ENCODE assay signal across 1 cellular context in the genomic region with DNA sequence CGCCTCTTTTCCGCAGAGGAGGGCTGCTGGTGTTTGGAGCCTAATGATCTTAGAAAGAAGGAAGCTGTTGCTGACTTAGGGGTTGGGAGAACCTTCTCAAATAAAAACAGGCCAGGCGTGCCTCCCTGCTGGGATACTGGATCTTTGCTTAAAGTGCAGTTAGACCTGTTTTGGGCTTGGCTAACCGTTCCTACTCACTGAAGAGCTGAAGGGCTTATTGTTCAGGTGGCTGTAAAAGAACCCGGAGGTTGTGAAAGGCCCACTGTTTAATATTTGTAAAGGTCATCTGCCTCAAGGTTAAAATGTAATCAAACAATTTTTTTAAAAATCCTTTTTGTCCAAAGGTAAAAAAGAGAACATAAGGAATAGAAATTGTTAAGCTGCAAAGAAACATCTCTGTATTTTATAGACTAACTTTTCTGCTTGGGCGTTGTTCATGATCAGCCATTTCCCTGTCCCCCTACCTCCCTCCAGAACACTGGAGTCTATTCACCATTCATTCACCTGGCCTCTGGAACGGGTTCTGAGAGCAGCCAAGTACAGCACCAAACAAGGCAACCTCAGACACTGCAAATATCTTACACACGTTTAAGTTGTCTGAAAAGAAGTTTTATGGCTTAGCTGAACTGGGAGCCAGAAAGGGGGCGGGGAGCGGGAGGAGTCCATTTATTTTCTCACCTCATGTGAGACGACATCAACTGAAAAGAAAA.
A peak's percentile ranks its signal among the peaks of the same experiment; 100 is the strongest.
TF ChIP-seq lines count a peak whose summit lies in the region.

No MANE protein-coding gene starts in this region.

TF ChIP-seq in HepG2, 621 proteins besides CTCF, POLR2A, EP300 and RAD21 (continued from another document and continues in another):
- TF ChIP-seq SRSF4 (IDR thresholded peaks at IDR 0.05; ENCODE audit: low read depth, low read length, poor library complexity, severe bottlenecking) (no peak), HOXA9 (CRISPR knock-in tag; IDR thresholded peaks at IDR 0.05; ENCODE audit: borderline replicate concordance) (no peak), NCOA1 (CRISPR knock-in tag; IDR thresholded peaks at IDR 0.05) (0 out of 2 replicates have a peak, but pooled peaks have one; percentile 17), MZF1 (CRISPR knock-in tag; IDR thresholded peaks at IDR 0.05; ENCODE audit: borderline replicate concordance) (no peak), NR2F2 (IDR thresholded peaks at IDR 0.05; ENCODE audit: borderline replicate concordance, low read depth) (peak; percentile 57; the same call in 1 of the 2 replicates), MXI1 (IDR thresholded peaks at IDR 0.05; ENCODE audit: borderline replicate concordance, low read depth, low read length) (no peak), ZNF891 (CRISPR knock-in tag; IDR thresholded peaks at IDR 0.05) (no peak), ZBTB3 (CRISPR knock-in tag; IDR thresholded peaks at IDR 0.05; ENCODE audit: borderline replicate concordance, low read depth) (no peak), ZFP41 (CRISPR knock-in tag; IDR thresholded peaks at IDR 0.05; ENCODE audit: borderline replicate concordance) (no peak), NFE2L2 (IDR thresholded peaks at IDR 0.05; ENCODE audit: low read length) (no peak), FOSL1 (CRISPR knock-in tag; IDR thresholded peaks at IDR 0.05; ENCODE audit: borderline replicate concordance) (no peak), CBX5 (CRISPR knock-in tag; IDR thresholded peaks at IDR 0.05; ENCODE audit: borderline replicate concordance) (no peak), KLF13 (CRISPR knock-in tag; IDR thresholded peaks at IDR 0.05) (no peak), ISX (CRISPR knock-in tag; conservative IDR thresholded peaks at IDR 0.05) (no peak), ZNF510 (CRISPR knock-in tag; IDR thresholded peaks at IDR 0.05; ENCODE audit: low read depth) (no peak), MTF1 (CRISPR knock-in tag; IDR thresholded peaks at IDR 0.05) (no peak), ZNF512 (CRISPR knock-in tag; IDR thresholded peaks at IDR 0.05) (no peak), RFX1 (IDR thresholded peaks at IDR 0.05) (no peak), ZNF770 (CRISPR knock-in tag; IDR thresholded peaks at IDR 0.05) (0 out of 2 replicates have a peak, but pooled peaks have one; percentile 10), ZFX (CRISPR knock-in tag; IDR thresholded peaks at IDR 0.05; ENCODE audit: low read depth) (peak; percentile 29; the same call in 1 of the 2 replicates), TCF7L2 (IDR thresholded peaks at IDR 0.05; ENCODE audit: low read depth, low read length) (peak; percentile 48; the same call in 1 of the 2 replicates), BHLHE40 (IDR thresholded peaks at IDR 0.05; ENCODE audit: low read length) (no peak), CREB1 (IDR thresholded peaks at IDR 0.05) (no peak), CREB1 (CRISPR knock-in tag; IDR thresholded peaks at IDR 0.05) (peak; percentile 51), ZNF513 (CRISPR knock-in tag; conservative IDR thresholded peaks at IDR 0.05) (no peak), ZNF746 (CRISPR knock-in tag; IDR thresholded peaks at IDR 0.05) (0 out of 2 replicates have a peak, but pooled peaks have one; percentile 16), XRCC5 (optimal IDR thresholded peaks at IDR 0.05; ENCODE audit: low read length) (peak; percentile 32), MEIS2 (CRISPR knock-in tag; IDR thresholded peaks at IDR 0.05) (no peak)
- TF ChIP-seq, protein P1, sequence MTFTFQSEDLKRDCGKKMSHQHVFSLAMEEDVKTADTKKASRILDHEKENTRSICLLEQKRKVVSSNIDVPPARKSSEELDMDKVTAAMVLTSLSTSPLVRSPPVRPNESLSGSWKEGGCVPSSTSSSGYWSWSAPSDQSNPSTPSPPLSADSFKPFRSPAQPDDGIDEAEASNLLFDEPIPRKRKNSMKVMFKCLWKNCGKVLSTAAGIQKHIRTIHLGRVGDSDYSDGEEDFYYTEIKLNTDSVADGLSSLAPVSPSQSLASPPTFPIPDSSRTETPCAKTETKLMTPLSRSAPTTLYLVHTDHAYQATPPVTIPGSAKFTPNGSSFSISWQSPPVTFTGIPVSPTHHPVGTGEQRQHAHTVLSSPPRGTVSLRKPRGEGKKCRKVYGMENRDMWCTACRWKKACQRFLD (CRISPR knock-in tag; IDR thresholded peaks at IDR 0.05; ENCODE audit: borderline replicate concordance), result no peak
- TF ChIP-seq, protein P2, sequence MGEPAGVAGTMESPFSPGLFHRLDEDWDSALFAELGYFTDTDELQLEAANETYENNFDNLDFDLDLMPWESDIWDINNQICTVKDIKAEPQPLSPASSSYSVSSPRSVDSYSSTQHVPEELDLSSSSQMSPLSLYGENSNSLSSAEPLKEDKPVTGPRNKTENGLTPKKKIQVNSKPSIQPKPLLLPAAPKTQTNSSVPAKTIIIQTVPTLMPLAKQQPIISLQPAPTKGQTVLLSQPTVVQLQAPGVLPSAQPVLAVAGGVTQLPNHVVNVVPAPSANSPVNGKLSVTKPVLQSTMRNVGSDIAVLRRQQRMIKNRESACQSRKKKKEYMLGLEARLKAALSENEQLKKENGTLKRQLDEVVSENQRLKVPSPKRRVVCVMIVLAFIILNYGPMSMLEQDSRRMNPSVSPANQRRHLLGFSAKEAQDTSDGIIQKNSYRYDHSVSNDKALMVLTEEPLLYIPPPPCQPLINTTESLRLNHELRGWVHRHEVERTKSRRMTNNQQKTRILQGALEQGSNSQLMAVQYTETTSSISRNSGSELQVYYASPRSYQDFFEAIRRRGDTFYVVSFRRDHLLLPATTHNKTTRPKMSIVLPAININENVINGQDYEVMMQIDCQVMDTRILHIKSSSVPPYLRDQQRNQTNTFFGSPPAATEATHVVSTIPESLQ (CRISPR knock-in tag; conservative IDR thresholded peaks at IDR 0.05), result no peak
- TF ChIP-seq, protein P3, sequence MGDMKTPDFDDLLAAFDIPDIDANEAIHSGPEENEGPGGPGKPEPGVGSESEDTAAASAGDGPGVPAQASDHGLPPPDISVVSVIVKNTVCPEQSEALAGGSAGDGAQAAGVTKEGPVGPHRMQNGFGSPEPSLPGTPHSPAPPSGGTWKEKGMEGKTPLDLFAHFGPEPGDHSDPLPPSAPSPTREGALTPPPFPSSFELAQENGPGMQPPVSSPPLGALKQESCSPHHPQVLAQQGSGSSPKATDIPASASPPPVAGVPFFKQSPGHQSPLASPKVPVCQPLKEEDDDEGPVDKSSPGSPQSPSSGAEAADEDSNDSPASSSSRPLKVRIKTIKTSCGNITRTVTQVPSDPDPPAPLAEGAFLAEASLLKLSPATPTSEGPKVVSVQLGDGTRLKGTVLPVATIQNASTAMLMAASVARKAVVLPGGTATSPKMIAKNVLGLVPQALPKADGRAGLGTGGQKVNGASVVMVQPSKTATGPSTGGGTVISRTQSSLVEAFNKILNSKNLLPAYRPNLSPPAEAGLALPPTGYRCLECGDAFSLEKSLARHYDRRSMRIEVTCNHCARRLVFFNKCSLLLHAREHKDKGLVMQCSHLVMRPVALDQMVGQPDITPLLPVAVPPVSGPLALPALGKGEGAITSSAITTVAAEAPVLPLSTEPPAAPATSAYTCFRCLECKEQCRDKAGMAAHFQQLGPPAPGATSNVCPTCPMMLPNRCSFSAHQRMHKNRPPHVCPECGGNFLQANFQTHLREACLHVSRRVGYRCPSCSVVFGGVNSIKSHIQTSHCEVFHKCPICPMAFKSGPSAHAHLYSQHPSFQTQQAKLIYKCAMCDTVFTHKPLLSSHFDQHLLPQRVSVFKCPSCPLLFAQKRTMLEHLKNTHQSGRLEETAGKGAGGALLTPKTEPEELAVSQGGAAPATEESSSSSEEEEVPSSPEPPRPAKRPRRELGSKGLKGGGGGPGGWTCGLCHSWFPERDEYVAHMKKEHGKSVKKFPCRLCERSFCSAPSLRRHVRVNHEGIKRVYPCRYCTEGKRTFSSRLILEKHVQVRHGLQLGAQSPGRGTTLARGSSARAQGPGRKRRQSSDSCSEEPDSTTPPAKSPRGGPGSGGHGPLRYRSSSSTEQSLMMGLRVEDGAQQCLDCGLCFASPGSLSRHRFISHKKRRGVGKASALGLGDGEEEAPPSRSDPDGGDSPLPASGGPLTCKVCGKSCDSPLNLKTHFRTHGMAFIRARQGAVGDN (CRISPR knock-in tag; IDR thresholded peaks at IDR 0.05), result no peak
- TF ChIP-seq, protein P4, sequence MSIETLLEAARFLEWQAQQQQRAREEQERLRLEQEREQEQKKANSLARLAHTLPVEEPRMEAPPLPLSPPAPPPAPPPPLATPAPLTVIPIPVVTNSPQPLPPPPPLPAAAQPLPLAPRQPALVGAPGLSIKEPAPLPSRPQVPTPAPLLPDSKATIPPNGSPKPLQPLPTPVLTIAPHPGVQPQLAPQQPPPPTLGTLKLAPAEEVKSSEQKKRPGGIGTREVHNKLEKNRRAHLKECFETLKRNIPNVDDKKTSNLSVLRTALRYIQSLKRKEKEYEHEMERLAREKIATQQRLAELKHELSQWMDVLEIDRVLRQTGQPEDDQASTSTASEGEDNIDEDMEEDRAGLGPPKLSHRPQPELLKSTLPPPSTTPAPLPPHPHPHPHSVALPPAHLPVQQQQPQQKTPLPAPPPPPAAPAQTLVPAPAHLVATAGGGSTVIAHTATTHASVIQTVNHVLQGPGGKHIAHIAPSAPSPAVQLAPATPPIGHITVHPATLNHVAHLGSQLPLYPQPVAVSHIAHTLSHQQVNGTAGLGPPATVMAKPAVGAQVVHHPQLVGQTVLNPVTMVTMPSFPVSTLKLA (IDR thresholded peaks at IDR 0.05), result no peak
- TF ChIP-seq, protein P5, sequence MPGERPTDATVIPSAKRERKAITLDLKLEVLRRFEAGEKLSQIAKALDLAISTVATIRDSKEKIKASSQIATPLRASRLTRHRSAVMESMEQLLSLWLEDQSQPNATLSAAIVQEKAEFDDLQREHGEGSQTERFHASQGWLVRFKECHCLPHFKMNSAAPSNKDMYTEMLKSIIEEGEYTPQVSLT (CRISPR knock-in tag; IDR thresholded peaks at IDR 0.05; ENCODE audit: borderline replicate concordance, low read depth), result no peak
- TF ChIP-seq, protein P6, sequence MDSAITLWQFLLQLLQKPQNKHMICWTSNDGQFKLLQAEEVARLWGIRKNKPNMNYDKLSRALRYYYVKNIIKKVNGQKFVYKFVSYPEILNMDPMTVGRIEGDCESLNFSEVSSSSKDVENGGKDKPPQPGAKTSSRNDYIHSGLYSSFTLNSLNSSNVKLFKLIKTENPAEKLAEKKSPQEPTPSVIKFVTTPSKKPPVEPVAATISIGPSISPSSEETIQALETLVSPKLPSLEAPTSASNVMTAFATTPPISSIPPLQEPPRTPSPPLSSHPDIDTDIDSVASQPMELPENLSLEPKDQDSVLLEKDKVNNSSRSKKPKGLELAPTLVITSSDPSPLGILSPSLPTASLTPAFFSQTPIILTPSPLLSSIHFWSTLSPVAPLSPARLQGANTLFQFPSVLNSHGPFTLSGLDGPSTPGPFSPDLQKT (CRISPR knock-in tag; IDR thresholded peaks at IDR 0.05; ENCODE audit: borderline replicate concordance), result no peak
- TF ChIP-seq, protein P7, sequence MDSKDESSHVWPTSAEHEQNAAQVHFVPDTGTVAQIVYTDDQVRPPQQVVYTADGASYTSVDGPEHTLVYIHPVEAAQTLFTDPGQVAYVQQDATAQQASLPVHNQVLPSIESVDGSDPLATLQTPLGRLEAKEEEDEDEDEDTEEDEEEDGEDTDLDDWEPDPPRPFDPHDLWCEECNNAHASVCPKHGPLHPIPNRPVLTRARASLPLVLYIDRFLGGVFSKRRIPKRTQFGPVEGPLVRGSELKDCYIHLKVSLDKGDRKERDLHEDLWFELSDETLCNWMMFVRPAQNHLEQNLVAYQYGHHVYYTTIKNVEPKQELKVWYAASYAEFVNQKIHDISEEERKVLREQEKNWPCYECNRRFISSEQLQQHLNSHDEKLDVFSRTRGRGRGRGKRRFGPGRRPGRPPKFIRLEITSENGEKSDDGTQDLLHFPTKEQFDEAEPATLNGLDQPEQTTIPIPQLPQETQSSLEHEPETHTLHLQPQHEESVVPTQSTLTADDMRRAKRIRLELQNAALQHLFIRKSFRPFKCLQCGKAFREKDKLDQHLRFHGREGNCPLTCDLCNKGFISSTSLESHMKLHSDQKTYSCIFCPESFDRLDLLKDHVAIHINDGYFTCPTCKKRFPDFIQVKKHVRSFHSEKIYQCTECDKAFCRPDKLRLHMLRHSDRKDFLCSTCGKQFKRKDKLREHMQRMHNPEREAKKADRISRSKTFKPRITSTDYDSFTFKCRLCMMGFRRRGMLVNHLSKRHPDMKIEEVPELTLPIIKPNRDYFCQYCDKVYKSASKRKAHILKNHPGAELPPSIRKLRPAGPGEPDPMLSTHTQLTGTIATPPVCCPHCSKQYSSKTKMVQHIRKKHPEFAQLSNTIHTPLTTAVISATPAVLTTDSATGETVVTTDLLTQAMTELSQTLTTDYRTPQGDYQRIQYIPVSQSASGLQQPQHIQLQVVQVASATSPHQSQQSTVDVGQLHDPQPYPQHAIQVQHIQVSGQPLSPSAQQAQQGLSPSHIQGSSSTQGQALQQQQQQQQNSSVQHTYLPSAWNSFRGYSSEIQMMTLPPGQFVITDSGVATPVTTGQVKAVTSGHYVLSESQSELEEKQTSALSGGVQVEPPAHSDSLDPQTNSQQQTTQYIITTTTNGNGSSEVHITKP (CRISPR knock-in tag; IDR thresholded peaks at IDR 0.05; ENCODE audit: low read depth), result no peak
